In the genomic region with DNA sequence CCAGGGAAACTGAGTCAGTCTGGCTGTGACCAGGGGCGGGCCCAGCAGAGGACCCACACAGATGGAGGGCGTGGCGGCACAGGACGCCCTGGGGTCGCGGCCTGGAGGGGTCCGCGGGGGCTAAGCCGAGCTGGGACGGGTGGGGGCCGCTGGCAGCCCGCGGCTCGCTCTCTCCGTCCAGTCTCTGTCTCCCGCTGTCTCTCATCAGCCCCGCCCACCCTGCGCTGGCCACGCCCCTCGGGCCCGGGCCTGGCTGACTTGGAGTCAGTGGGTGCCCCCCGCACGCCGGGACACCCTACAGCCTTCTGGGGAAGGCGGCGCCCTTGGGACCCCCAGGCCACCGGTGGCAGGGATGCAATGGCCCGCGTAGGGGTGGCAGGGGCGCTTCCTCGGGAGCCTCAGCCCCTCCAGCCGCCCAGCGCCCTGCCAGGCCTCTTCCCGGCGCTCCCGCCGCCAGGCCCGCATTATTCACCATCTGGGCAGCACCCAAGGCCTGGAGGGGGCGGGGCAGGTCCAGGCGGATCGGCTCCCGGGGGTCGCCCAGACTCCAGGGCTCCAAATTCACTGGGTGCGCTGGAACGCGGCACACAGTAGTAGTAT, we compare ENCODE assay signal across 8 cellular contexts. TPM values are rescaled to one million over a fixed set of nuclear protein-coding genes. Genes with fewer than 3 reads are reported as not detected.
DNase-seq lines count a peak whose midpoint lies in the region; ATAC-seq and TF ChIP-seq lines count a peak whose summit lies in the region.

Gene TBXA2R, minus strand, starts transcription at position 186 of the 600 bp plus-strand sequence. CDS start 6,241 bp downstream, outside the sequence.

- DNase-seq in CD8-positive, alpha-beta memory T cell = peak; percentile 24 to 70 (median 37)
- DNase-seq in HuH-7 (ENCODE audit: low spot score) = peak; percentile 67
- DNase-seq in activated CD8-positive, alpha-beta memory T cell treated with anti-CD3 and anti-CD28 coated beads, Interleukin-2, amount 50 U/mL, for 4 hours = peak; percentile 76
- no peak for DNase-seq in esophagus muscularis mucosa (ENCODE audit: extremely low spot score)
- peak; percentile 74 for DNase-seq in stimulated activated naive CD8-positive, alpha-beta T cell treated with anti-CD3 and anti-CD28 coated beads, Interleukin-15, amount 100 ng/mL, for 72 hours

- no peaks in the 10 kb centered on the region for H3K9me3 ChIP-seq in CD8-positive, alpha-beta memory T cell (ENCODE audit: low read length)
- H3K9me3 ChIP-seq in esophagus muscularis mucosa = no peaks in the 10 kb centered on the region
- no peaks in the 10 kb centered on the region for H3K9me3 ChIP-seq in muscle layer of duodenum (ENCODE audit: control insufficient read depth in 1 of 2, low read length in 2 of 2)

- CTCF ChIA-PET in CD8-positive, alpha-beta memory T cell (lab: Charles Lee) = no interaction called here

- H3K4me1 Mint-ChIP-seq in CD8-positive, alpha-beta memory T cell = peaks cover 8 to 18% (median 13%) of the 10 kb centered on the region in 3 donors
- H3K4me1 Mint-ChIP-seq in stimulated activated naive CD8-positive, alpha-beta T cell treated with anti-CD3 and anti-CD28 coated beads, Interleukin-15, amount 100 ng/mL, for 72 hours = peaks cover 16% of the 10 kb centered on the region

- no peak for TF ChIP-seq EP300 in esophagus muscularis mucosa (IDR thresholded peaks at IDR 0.05)

- peaks cover 0 to 6% (median 0%) of the 10 kb centered on the region in 3 donors for H3K36me3 Mint-ChIP-seq in CD8-positive, alpha-beta memory T cell

- no peak for TF ChIP-seq POLR2A in esophagus muscularis mucosa (IDR thresholded peaks at IDR 0.05; ENCODE audit: low read depth)

- H3K27me3 Mint-ChIP-seq in CD8-positive, alpha-beta memory T cell = no peaks in the 10 kb centered on the region
- no peaks in the 10 kb centered on the region for H3K27me3 Mint-ChIP-seq in stimulated activated naive CD8-positive, alpha-beta T cell treated with anti-CD3 and anti-CD28 coated beads, Interleukin-15, amount 100 ng/mL, for 72 hours

- H3K4me3 ChIP-seq in CD8-positive, alpha-beta memory T cell (ENCODE audit: low read length) = peak within 1 kb of the TSS; percentile 21
- H3K4me3 ChIP-seq in esophagus muscularis mucosa (peak within 1 kb of the TSS; percentile 57 to 83 (median 66)), muscle layer of duodenum (ENCODE audit: low read depth in 1 of 2, low read length in 2 of 2) (peak within 1 kb of the TSS; percentile 42 to 65)

- no peaks in the 10 kb centered on the region for H3K27me3 ChIP-seq in CD8-positive, alpha-beta memory T cell (ENCODE audit: insufficient read depth, low read length, poor library complexity, severe bottlenecking)
- H3K27me3 ChIP-seq in esophagus muscularis mucosa (no peaks in the 10 kb centered on the region), muscle layer of duodenum (ENCODE audit: low read depth, low read length) (no peaks in the 10 kb centered on the region)

- peaks cover 29% of the 10 kb centered on the region for H3K4me1 ChIP-seq in CD8-positive, alpha-beta memory T cell (ENCODE audit: insufficient read depth, low read length)
- H3K4me1 ChIP-seq in esophagus muscularis mucosa = peaks cover 56 to 80% (median 78%) of the 10 kb centered on the region in 4 donors
- peaks cover 0 to 25% of the 10 kb centered on the region in 2 donors for H3K4me1 ChIP-seq in muscle layer of duodenum (ENCODE audit: control insufficient read depth in 1 of 2, insufficient read depth in 2 of 2, low read length in 2 of 2)

- peak within 1 kb of the TSS in 3 of 8 donors; percentile 26 to 84 (median 83) for H3K27ac Mint-ChIP-seq in CD8-positive, alpha-beta memory T cell
- H3K27ac Mint-ChIP-seq in stimulated activated naive CD8-positive, alpha-beta T cell treated with anti-CD3 and anti-CD28 coated beads, Interleukin-15, amount 100 ng/mL, for 72 hours = no peak within 1 kb of the TSS

- intact Hi-C loops in esophagus muscularis mucosa (cut with DNase I) = no loop called here

- POLR2A ChIA-PET in CD8-positive, alpha-beta memory T cell (lab: Charles Lee) = interaction anchor here (0.6 kb wide), 1 partner anchor 52 kb away, joined by 3 read pairs; no protein-coding TSS in a partner anchor

- TF ChIP-seq CTCF in esophagus muscularis mucosa (IDR thresholded peaks at IDR 0.05) = no peak

- ATAC-seq in stimulated activated naive CD8-positive, alpha-beta T cell treated with anti-CD3 and anti-CD28 coated beads, Interleukin-15, amount 100 ng/mL, for 72 hours = peak; percentile 59
- ATAC-seq in GM18498 (IDR thresholded peaks at IDR 0.05; ENCODE audit: unreplicated experiment) (no peak), GM19324 (IDR thresholded peaks at IDR 0.05; ENCODE audit: low FRiP score, unreplicated experiment) (no peak)

- peak within 1 kb of the TSS in 6 of 7 donors; percentile 23 to 87 (median 60) for H3K4me3 Mint-ChIP-seq in CD8-positive, alpha-beta memory T cell
- peak within 1 kb of the TSS in 1 of 2 donors; percentile 49 for H3K4me3 Mint-ChIP-seq in stimulated activated naive CD8-positive, alpha-beta T cell treated with anti-CD3 and anti-CD28 coated beads, Interleukin-15, amount 100 ng/mL, for 72 hours

- WGBS in esophagus muscularis mucosa = 0% methylated on average over 6 of the region's 46 CpGs

- no peaks in the 10 kb centered on the region for H3K9me3 Mint-ChIP-seq in CD8-positive, alpha-beta memory T cell
- H3K9me3 Mint-ChIP-seq in stimulated activated naive CD8-positive, alpha-beta T cell treated with anti-CD3 and anti-CD28 coated beads, Interleukin-15, amount 100 ng/mL, for 72 hours = no peaks in the 10 kb centered on the region

- peak within 1 kb of the TSS; percentile 73 for H3K27ac ChIP-seq in CD8-positive, alpha-beta memory T cell (ENCODE audit: low read depth, low read length)
- peak within 1 kb of the TSS; percentile 77 to 87 (median 86) for H3K27ac ChIP-seq in esophagus muscularis mucosa (replicated peaks in 1 of 4)
- H3K27ac ChIP-seq in muscle layer of duodenum (ENCODE audit: low read length) = no peak within 1 kb of the TSS

- H3K36me3 ChIP-seq in CD8-positive, alpha-beta memory T cell (ENCODE audit: insufficient read depth, low read length) = no peaks in the 10 kb centered on the region
- H3K36me3 ChIP-seq in esophagus muscularis mucosa = peaks cover 3 to 12% (median 11%) of the 10 kb centered on the region in 4 donors
- peaks cover 2 to 13% of the 10 kb centered on the region in 2 donors for H3K36me3 ChIP-seq in muscle layer of duodenum (ENCODE audit: control insufficient read depth in 1 of 2, insufficient read depth in 2 of 2, low read length in 2 of 2)

RNA-seq across cellular contexts. Expression of gene TBXA2R, which starts in this region (rescaled TPM):
- total RNA-seq in CD8-positive, alpha-beta memory T cell = 1 to 10 TPM; 1.5 to 2.4 TPM
- 7.6 TPM for polyA plus RNA-seq in CD8-positive, alpha-beta memory T cell
- total RNA-seq in esophagus muscularis mucosa = 10 to 100 TPM in 1 of 4 donors, 1 to 10 TPM in 3; 4.8 to 17.2 (median 7.7) TPM
